15 cellular contexts compared by ENCODE assay signal in the genomic region with DNA sequence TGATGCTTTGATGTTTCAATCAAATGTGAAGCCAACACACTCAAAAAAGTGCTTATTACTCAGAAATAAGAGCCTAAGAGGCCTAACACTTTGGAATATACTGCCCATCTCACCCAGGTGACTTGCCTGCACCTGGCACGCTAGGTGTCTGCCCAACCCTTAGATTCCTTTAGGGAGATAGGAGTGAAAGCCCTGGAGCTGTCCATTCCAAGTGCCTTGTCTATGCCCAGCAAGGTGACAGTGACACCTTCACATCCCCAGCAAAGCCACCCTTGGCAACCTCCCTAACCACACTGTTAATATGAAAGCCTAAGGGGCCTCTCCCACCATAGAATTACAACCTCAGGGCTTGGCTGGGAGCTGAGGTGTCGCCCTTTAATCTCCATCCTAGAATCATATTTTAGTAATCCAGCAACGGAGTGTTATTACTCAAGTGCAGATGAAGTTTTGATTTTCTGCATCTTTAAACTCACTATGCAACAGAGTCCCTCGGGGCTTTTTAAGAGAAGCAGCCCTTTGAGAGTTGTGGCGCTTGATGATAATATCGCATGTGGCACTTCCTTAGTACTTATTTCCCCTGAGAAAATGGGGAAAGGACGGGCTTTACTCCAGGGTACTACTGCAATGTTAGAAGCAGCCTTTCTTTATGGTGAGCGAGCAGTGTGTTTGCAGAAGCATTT. TPM values are rescaled to one million over a fixed set of nuclear protein-coding genes. Genes with fewer than 3 reads are reported as not detected.
DNase-seq lines count a peak whose midpoint lies in the region; ATAC-seq and TF ChIP-seq lines count a peak whose summit lies in the region.
"Had no signal": no experiment of that assay in that cellular context is flagged by ENCODE, and none has a peak within 500 bp of the region (broad histone marks: within the 10 kb centered on the region; RNA-seq: fewer than 3 reads in every experiment).

No MANE protein-coding gene starts in this region.

- no peaks in the 10 kb centered on the region for H3K27me3 Mint-ChIP-seq in activated CD4-positive, alpha-beta T cell treated with anti-CD3 and anti-CD28 coated beads for 36 hours
- H3K27me3 Mint-ChIP-seq in natural killer cell (ENCODE audit: low read depth in 2 of 2): no peaks in the 10 kb centered on the region
- no peaks in the 10 kb centered on the region for H3K27me3 Mint-ChIP-seq in natural killer cell treated with Interleukin-12 subunit alpha and Interleukin-12 subunit beta and Interleukin-15 and Interleukin-18, amount 100 ng/mL, for 72 hours
- no peaks in the 10 kb centered on the region; the same call in 1 of the 2 replicates for H3K27me3 Mint-ChIP-seq in H9 (ENCODE audit: low read depth)

- H3K4me3 Mint-ChIP-seq in activated CD4-positive, alpha-beta T cell treated with anti-CD3 and anti-CD28 coated beads for 36 hours: no peak overlapping the region
- H3K4me3 Mint-ChIP-seq in natural killer cell (no peak overlapping the region), H9 (no peak overlapping the region)
- H3K4me3 Mint-ChIP-seq in natural killer cell treated with Interleukin-12 subunit alpha and Interleukin-12 subunit beta and Interleukin-15 and Interleukin-18, amount 100 ng/mL, for 72 hours: no peak overlapping the region
- H3K4me3 Mint-ChIP-seq: CD14-positive monocyte had no signal

- no peak overlapping the region for H3K4me2 ChIP-seq in H9 (ENCODE audit: insufficient read depth, insufficient read length, low read length)

- no peaks in the 10 kb centered on the region for H3K9me3 ChIP-seq in H9 (ENCODE audit: control insufficient read depth, low read depth, low read length)

- no peak overlapping the region for H3K4ac ChIP-seq in H9 (ENCODE audit: low read depth, low read length)

- H2BK5ac ChIP-seq in H9 (ENCODE audit: insufficient read length, low read length): no peak overlapping the region

- intact Hi-C loops in activated CD4-positive, alpha-beta T cell treated with anti-CD3 and anti-CD28 coated beads for 36 hours (cut with DNase I, micrococcal nuclease): no loop called here
- intact Hi-C loops in natural killer cell (cut with micrococcal nuclease): no loop called here

- no peak overlapping the region for H3K27ac ChIP-seq in H9 (ENCODE audit: insufficient read length, low read depth, low read length)
- H3K27ac ChIP-seq: 22Rv1 had no signal

- no peaks in the 10 kb centered on the region for H3K27me3 ChIP-seq in H9 (ENCODE audit: insufficient read depth, low read length)

- WGBS in H9 (ENCODE audit: extremely low coverage, insufficient read length, low lambda C conversion rate): no CpG with 5 or more reads among the region's 8 CpGs

- no peaks in the 10 kb centered on the region for H3K4me1 ChIP-seq in H9 (ENCODE audit: insufficient read depth, low read length)

- H4K91ac ChIP-seq in H9 (ENCODE audit: insufficient read length, low read depth, low read length): no peak overlapping the region

- no peak overlapping the region for H3K18ac ChIP-seq in H9 (ENCODE audit: insufficient read length, low read depth, low read length)

- no peaks in the 10 kb centered on the region for H3K9me3 Mint-ChIP-seq in activated CD4-positive, alpha-beta T cell treated with anti-CD3 and anti-CD28 coated beads for 36 hours (ENCODE audit: low read depth)
- H3K9me3 Mint-ChIP-seq in natural killer cell: no peaks in the 10 kb centered on the region
- no peaks in the 10 kb centered on the region for H3K9me3 Mint-ChIP-seq in natural killer cell treated with Interleukin-12 subunit alpha and Interleukin-12 subunit beta and Interleukin-15 and Interleukin-18, amount 100 ng/mL, for 72 hours
- no peaks in the 10 kb centered on the region for H3K9me3 Mint-ChIP-seq in activated naive CD4-positive, alpha-beta T cell treated with anti-CD3 and anti-CD28 coated beads, Interleukin-2, amount 50 U/mL, for 72 hours
- no peaks in the 10 kb centered on the region for H3K9me3 Mint-ChIP-seq in H9
- H3K9me3 Mint-ChIP-seq: CD14-positive monocyte had no signal

- no peak overlapping the region for H2BK15ac ChIP-seq in H9 (ENCODE audit: low read depth, low read length)

- peaks cover 58% of the 10 kb centered on the region for H3K4me1 Mint-ChIP-seq in activated CD4-positive, alpha-beta T cell treated with anti-CD3 and anti-CD28 coated beads for 36 hours
- H3K4me1 Mint-ChIP-seq in natural killer cell (peaks cover 68 to 72% of the 10 kb centered on the region in 2 donors), H9 (peaks cover 0 to 10% of the 10 kb centered on the region in 2 experiments; a peak in 2 of 4 replicates)
- H3K4me1 Mint-ChIP-seq in natural killer cell treated with Interleukin-12 subunit alpha and Interleukin-12 subunit beta and Interleukin-15 and Interleukin-18, amount 100 ng/mL, for 72 hours (ENCODE audit: low read depth in 2 of 2): peaks cover 25 to 45% of the 10 kb centered on the region in 2 donors

- H3K23ac ChIP-seq in H9 (ENCODE audit: insufficient read length, low read depth, low read length): no peak overlapping the region

- H4K5ac ChIP-seq in H9 (ENCODE audit: insufficient read length, low read depth, low read length): no peak overlapping the region

- peaks cover 2% of the 10 kb centered on the region for H4K20me1 ChIP-seq in H9 (ENCODE audit: control insufficient read depth, insufficient read depth, insufficient read length)

- ATAC-seq in activated CD4-positive, alpha-beta T cell treated with anti-CD3 and anti-CD28 coated beads for 36 hours: peak; percentile 88
- no peak for ATAC-seq in natural killer cell
- no peak for ATAC-seq in natural killer cell treated with Interleukin-12 subunit alpha and Interleukin-12 subunit beta and Interleukin-15 and Interleukin-18, amount 100 ng/mL, for 72 hours
- ATAC-seq in activated naive CD4-positive, alpha-beta T cell treated with anti-CD3 and anti-CD28 coated beads, Interleukin-2, amount 50 U/mL, for 72 hours: peak; percentile 92 to 93
- ATAC-seq in stimulated activated naive CD8-positive, alpha-beta T cell treated with anti-CD3 and anti-CD28 coated beads, Interleukin-15, Interleukin-2, amounts not matched to agents 100 U/mL and 50 U/mL, for 24 hours: peak; percentile 81
- ATAC-seq in SK-N-SH treated with all-trans-retinoic acid at 6 μM for 48 hours: no peak
- ATAC-seq: GM12878 had no signal

- H2AFZ ChIP-seq in H9 (ENCODE audit: low read length): no peak overlapping the region

- H3K79me2 ChIP-seq in H9 (ENCODE audit: insufficient read depth, low read length): no peaks in the 10 kb centered on the region

- no peak overlapping the region for H2BK120ac ChIP-seq in H9 (ENCODE audit: low read depth, low read length, poor library complexity, severe bottlenecking)

- no peaks in the 10 kb centered on the region for H3K79me1 ChIP-seq in H9 (ENCODE audit: insufficient read depth, low read depth, low read length, poor library complexity, severe bottlenecking)

- H2AK5ac ChIP-seq in H9 (ENCODE audit: insufficient read length, low read length): no peak overlapping the region

- CTCF ChIA-PET in activated CD4-positive, alpha-beta T cell treated with anti-CD3 and anti-CD28 coated beads for 36 hours (lab: Charles Lee): interaction anchor here (1.0 kb wide), 1 partner anchor 17 kb away, joined by 3 read pairs; no protein-coding TSS in a partner anchor

- TF ChIP-seq CTCF in natural killer cell (IDR thresholded peaks at IDR 0.05) (no peak), H9 (conservative IDR thresholded peaks at IDR 0.05) (no peak)

- no peak overlapping the region for H3K27ac Mint-ChIP-seq in activated CD4-positive, alpha-beta T cell treated with anti-CD3 and anti-CD28 coated beads for 36 hours
- H3K27ac Mint-ChIP-seq in natural killer cell (peak overlapping the region; percentile 29 to 65), H9 (no peak overlapping the region)
- H3K27ac Mint-ChIP-seq in natural killer cell treated with Interleukin-12 subunit alpha and Interleukin-12 subunit beta and Interleukin-15 and Interleukin-18, amount 100 ng/mL, for 72 hours: no peak overlapping the region
- H3K27ac Mint-ChIP-seq in activated naive CD4-positive, alpha-beta T cell treated with anti-CD3 and anti-CD28 coated beads, Interleukin-2, amount 50 U/mL, for 72 hours: peak overlapping the region in 1 of 2 donors; percentile 36
- H3K27ac Mint-ChIP-seq: CD14-positive monocyte had no signal

- peaks cover 17% of the 10 kb centered on the region for H3K36me3 Mint-ChIP-seq in activated CD4-positive, alpha-beta T cell treated with anti-CD3 and anti-CD28 coated beads for 36 hours (ENCODE audit: low read depth)
- H3K36me3 Mint-ChIP-seq in natural killer cell (no peaks in the 10 kb centered on the region), H9 (ENCODE audit: insufficient read depth in 1 of 3, low read depth in 3 of 3) (no peaks in the 10 kb centered on the region)
- H3K36me3 Mint-ChIP-seq in natural killer cell treated with Interleukin-12 subunit alpha and Interleukin-12 subunit beta and Interleukin-15 and Interleukin-18, amount 100 ng/mL, for 72 hours: no peaks in the 10 kb centered on the region
- H3K36me3 Mint-ChIP-seq in activated naive CD4-positive, alpha-beta T cell treated with anti-CD3 and anti-CD28 coated beads, Interleukin-2, amount 50 U/mL, for 72 hours: peaks cover 0 to 37% of the 10 kb centered on the region in 2 donors

- H2BK12ac ChIP-seq in H9 (ENCODE audit: insufficient read length, low read depth, low read length): no peak overlapping the region

- H2BK20ac ChIP-seq in H9 (ENCODE audit: low read depth, low read length, poor library complexity, severe bottlenecking): no peak overlapping the region

- no peak overlapping the region for H3K9ac ChIP-seq in H9 (ENCODE audit: extremely low read depth, insufficient read length, low read length)

- H3K23me2 ChIP-seq in H9 (ENCODE audit: insufficient read length, low read depth, low read length, poor library complexity, severe bottlenecking): no peaks in the 10 kb centered on the region

- no peak overlapping the region for H4K8ac ChIP-seq in H9 (replicated peaks; ENCODE audit: insufficient read length, low read depth, low read length)

- POLR2A ChIA-PET in activated CD4-positive, alpha-beta T cell treated with anti-CD3 and anti-CD28 coated beads for 36 hours (lab: Charles Lee): no interaction called here

- no peak overlapping the region for H3K14ac ChIP-seq in H9 (ENCODE audit: insufficient read depth, low read length)

- no peak overlapping the region for H3K56ac ChIP-seq in H9 (ENCODE audit: insufficient read length, low read depth, low read length)

- H3T11ph ChIP-seq in H9 (ENCODE audit: low read length): no peak overlapping the region

- peak; percentile 49 for DNase-seq in activated CD4-positive, alpha-beta T cell treated with anti-CD3 and anti-CD28 coated beads for 36 hours
- no peak for DNase-seq in activated CD4-positive, alpha-beta T cell treated with anti-CD3 and anti-CD28 coated beads, Interleukin-2, amount 50 U/mL, for 48 hours
- DNase-seq in natural killer cell (no peak), H9 (no peak)
- DNase-seq in natural killer cell treated with Interleukin-12 subunit alpha and Interleukin-12 subunit beta and Interleukin-15 and Interleukin-18, amount 100 ng/mL, for 72 hours (ENCODE audit: low spot score): no peak
- DNase-seq in activated naive CD4-positive, alpha-beta T cell treated with anti-CD3 and anti-CD28 coated beads, Interleukin-2, amount 50 U/mL, for 72 hours (ENCODE audit: low spot score in 2 of 2): no peak
- DNase-seq in stimulated activated naive CD8-positive, alpha-beta T cell treated with anti-CD3 and anti-CD28 coated beads, Interleukin-15, Interleukin-2, amounts not matched to agents 100 U/mL and 50 U/mL, for 24 hours: no peak
- DNase-seq: DMS79, IMR-90, NCI-H1417 treated with DMSO at 0.1 percent for 48 hours, NCI-H510A treated with DMSO at 0.1 percent for 48 hours had no signal

RNA-seq across cellular contexts. Expression of gene ATP10A, which starts 24.8 kb away (rescaled TPM):
- total RNA-seq in activated CD4-positive, alpha-beta T cell treated with anti-CD3 and anti-CD28 coated beads for 36 hours: 10 to 100 TPM; 20.5 to 22.4 TPM
- total RNA-seq in natural killer cell (10 to 100 TPM; 50.1 to 67.0 (median 51.2) TPM), H9 (2021) (3.9 and 4.4 TPM in 2 replicates)
- 10 to 100 TPM; 16.6 to 22.8 TPM for total RNA-seq in natural killer cell treated with Interleukin-12 subunit alpha and Interleukin-12 subunit beta and Interleukin-15 and Interleukin-18, amount 100 ng/mL, for 72 hours
- 10 to 100 TPM; 16.6 to 44.6 TPM for total RNA-seq in activated naive CD4-positive, alpha-beta T cell treated with anti-CD3 and anti-CD28 coated beads, Interleukin-2, amount 50 U/mL, for 72 hours

Comparison
In these comparisons a context has a peak if more than half of its experiments do, and no peak if none do; other contexts are left out.
1. H3K27ac Mint-ChIP-seq: peak in natural killer cell (2 of 2); none in activated CD4-positive, alpha-beta T cell treated with anti-CD3 and anti-CD28 coated beads for 36 hours (single experiment), natural killer cell treated with Interleukin-12 subunit alpha and Interleukin-12 subunit beta and Interleukin-15 and Interleukin-18, amount 100 ng/mL, for 72 hours (0 of 2) and H9 (0 of 3).
2. ATAC-seq: peak in activated CD4-positive, alpha-beta T cell treated with anti-CD3 and anti-CD28 coated beads for 36 hours (single experiment), activated naive CD4-positive, alpha-beta T cell treated with anti-CD3 and anti-CD28 coated beads, Interleukin-2, amount 50 U/mL, for 72 hours (2 of 2) and stimulated activated naive CD8-positive, alpha-beta T cell treated with anti-CD3 and anti-CD28 coated beads, Interleukin-15, Interleukin-2, amounts not matched to agents 100 U/mL and 50 U/mL, for 24 hours (single experiment); none in natural killer cell (0 of 3), natural killer cell treated with Interleukin-12 subunit alpha and Interleukin-12 subunit beta and Interleukin-15 and Interleukin-18, amount 100 ng/mL, for 72 hours (0 of 2) and SK-N-SH treated with all-trans-retinoic acid at 6 μM for 48 hours (single experiment).